Comparison of ENCODE assay signal across 8 cellular contexts in genomic region chrX:104922206-104922621, GRCh38.
DNase-seq lines count a peak whose midpoint lies in the region; ATAC-seq, FAIRE-seq and TF ChIP-seq lines count a peak whose summit lies in the region.

No MANE protein-coding gene starts in this region.

- no peak overlapping the region for H3K4me3 Mint-ChIP-seq in activated T-cell treated with anti-CD3 and anti-CD28 coated beads, Interleukin-2, amount 50 U/mL, for 4 hours

- no peaks in the 10 kb centered on the region for H3K9me3 ChIP-seq in OCI-LY7 (ENCODE audit: low read length)
- no peaks in the 10 kb centered on the region for H3K9me3 ChIP-seq in pancreas

- H4K20me1 ChIP-seq in OCI-LY7 (ENCODE audit: insufficient read depth, low read length), result no peaks in the 10 kb centered on the region

- in situ Hi-C loops in G401 (cut with HindIII; ENCODE audit: low sequenced_read_pairs), result no loop called here

- no peak overlapping the region for H3K4me2 ChIP-seq in OCI-LY7 (ENCODE audit: low read length)

- WGBS in pancreas, 2 donors, result 16 to 19% methylated on average over 7 of the region's 7 CpGs

- H3K27me3 ChIP-seq in foreskin keratinocyte (no peaks in the 10 kb centered on the region), pancreas (peaks cover 0 to 28% (median 0%) of the 10 kb centered on the region in 4 donors)

- H3K4me1 Mint-ChIP-seq in activated T-cell treated with anti-CD3 and anti-CD28 coated beads, Interleukin-2, amount 50 U/mL, for 4 hours (ENCODE audit: low read depth), result no peaks in the 10 kb centered on the region

- peak; percentile 95 for ATAC-seq in GM21737 (IDR thresholded peaks at IDR 0.05; ENCODE audit: unreplicated experiment)
- peak; percentile 75 to 83 for ATAC-seq in activated T-cell treated with anti-CD3 and anti-CD28 coated beads, Interleukin-2, amount 50 U/mL, for 4 hours
- peak; percentile 93 for ATAC-seq in foreskin keratinocyte
- ATAC-seq in pancreas, result peak; percentile 91 to 100 (median 98)

- no peaks in the 10 kb centered on the region for H3K9me2 ChIP-seq in OCI-LY7 (ENCODE audit: insufficient read depth, low read length)

- CTCF ChIA-PET in OCI-LY7 (lab: Charles Lee; ENCODE audit: unreplicated experiment), result no interaction called here

- no peaks in the 10 kb centered on the region for H3K79me2 ChIP-seq in OCI-LY7 (ENCODE audit: insufficient read depth, low read depth, low read length)

- no peak overlapping the region for H2AFZ ChIP-seq in OCI-LY7 (ENCODE audit: low read length)

- H3K36me3 ChIP-seq in OCI-LY7 (ENCODE audit: insufficient read depth, low read length), result no peaks in the 10 kb centered on the region
- H3K36me3 ChIP-seq in pancreas, result no peaks in the 10 kb centered on the region

- no peak overlapping the region for H3K4me3 ChIP-seq in OCI-LY7 (ENCODE audit: low read depth, low read length, poor library complexity, severe bottlenecking)
- no peak overlapping the region for H3K4me3 ChIP-seq in pancreas

- no peak for TF ChIP-seq EP300 in Ishikawa (IDR thresholded peaks at IDR 0.05; ENCODE audit: borderline replicate concordance)

- TF ChIP-seq CTCF in OCI-LY7 (conservative IDR thresholded peaks at IDR 0.05; ENCODE audit: low read length) (peak; percentile 90), foreskin keratinocyte (conservative IDR thresholded peaks at IDR 0.05) (peak; percentile 95), pancreas (IDR thresholded peaks at IDR 0.05) (peak; percentile 98 to 99 (median 99))

- DNase-seq in G401 (ENCODE audit: low spot score), result peak; percentile 13
- peak; percentile 74 for DNase-seq in OCI-LY7 (ENCODE audit: low spot score)
- DNase-seq in activated T-cell treated with anti-CD3 and anti-CD28 coated beads, Interleukin-2, amount 50 U/mL, for 4 hours, result peak; percentile 43
- DNase-seq in foreskin keratinocyte, result peak; percentile 6 to 44
- peak; percentile 49 to 85 (median 78) for DNase-seq in pancreas
- peak; percentile 37 for DNase-seq in urothelium cell line (ENCODE audit: low spot score)

- no peaks in the 10 kb centered on the region for H3K4me1 ChIP-seq in OCI-LY7 (ENCODE audit: insufficient read depth, low read length, poor library complexity, severe bottlenecking)
- no peaks in the 10 kb centered on the region for H3K4me1 ChIP-seq in foreskin keratinocyte
- no peaks in the 10 kb centered on the region for H3K4me1 ChIP-seq in pancreas

- no peaks in the 10 kb centered on the region for H3K9me3 Mint-ChIP-seq in activated T-cell treated with anti-CD3 and anti-CD28 coated beads, Interleukin-2, amount 50 U/mL, for 4 hours

- no peaks in the 10 kb centered on the region for H3K36me3 Mint-ChIP-seq in activated T-cell treated with anti-CD3 and anti-CD28 coated beads, Interleukin-2, amount 50 U/mL, for 4 hours (ENCODE audit: insufficient read depth)

- peak; percentile 78 for TF ChIP-seq RAD21 in Ishikawa (IDR thresholded peaks at IDR 0.05; ENCODE audit: low read depth)

- intact Hi-C loops in OCI-LY7 (cut with micrococcal nuclease; ENCODE audit: unreplicated experiment) (loop anchor here (1.0 kb wide), 1 partner anchor 254 kb away; no protein-coding TSS in a partner anchor), pancreas (cut with DNase I) (no loop called here)

- FAIRE-seq in pancreas (lab: Jason Lieb, UNC) (peak; percentile 95), urothelium cell line (lab: Jason Lieb, UNC) (no peak)

- POLR2A ChIA-PET in OCI-LY7 (lab: Charles Lee), result no interaction called here

- BruUV-seq in OCI-LY7 (replicated peaks; lab: Mats Ljungman, UMichigan), result no TSS peak

- H3K27me3 Mint-ChIP-seq in activated T-cell treated with anti-CD3 and anti-CD28 coated beads, Interleukin-2, amount 50 U/mL, for 4 hours (ENCODE audit: low read depth), result no peaks in the 10 kb centered on the region

- H3K27ac ChIP-seq in OCI-LY7 (ENCODE audit: low read depth, low read length, poor library complexity, severe bottlenecking) (no peak overlapping the region), foreskin keratinocyte (no peak overlapping the region), pancreas (no peak overlapping the region)

TF ChIP-seq in Ishikawa, 13 proteins besides CTCF, POLR2A, EP300 and RAD21:
- TF ChIP-seq YY1 (IDR thresholded peaks at IDR 0.05; ENCODE audit: low read depth), result no peak
- TF ChIP-seq EGR1 (IDR thresholded peaks at IDR 0.05), result no peak
- no peak for TF ChIP-seq CREB1 (IDR thresholded peaks at IDR 0.05; ENCODE audit: low read depth)
- TF ChIP-seq FOXM1 (IDR thresholded peaks at IDR 0.05; ENCODE audit: borderline replicate concordance, low read depth), result no peak

Comparison
In these comparisons a context has a peak if more than half of its experiments do, and no peak if none do; other contexts are left out.
1. DNase-seq: peak in every context shown above with its lines; median percentile 78 in pancreas; 74 in OCI-LY7; 43 in activated T-cell treated with anti-CD3 and anti-CD28 coated beads, Interleukin-2, amount 50 U/mL, for 4 hours; 37 in urothelium cell line; 25 in foreskin keratinocyte; 13 in G401.